Comparison of ENCODE assay signal across 8 cellular contexts in genomic region chr22:21629262-21630149, GRCh38. TPM values are rescaled to one million over a fixed set of nuclear protein-coding genes. Genes with fewer than 3 reads are reported as not detected.
DNase-seq lines count a peak whose midpoint lies in the region; ATAC-seq and TF ChIP-seq lines count a peak whose summit lies in the region.

YDJC (minus strand) TSS chr22:21630022; CDS start chr22:21630014, 8 bp downstream.

- no peaks in the 10 kb centered on the region for H3K9me3 ChIP-seq in colonic mucosa

- peak; percentile 24 for TF ChIP-seq CTCF in colonic mucosa (IDR thresholded peaks at IDR 0.05)

- H3K27me3 ChIP-seq in colonic mucosa: no peaks in the 10 kb centered on the region

- intact Hi-C loops in colonic mucosa (cut with DNase I): no loop called here

- peak within 1 kb of the TSS; percentile 92 for H3K4me3 ChIP-seq in colonic mucosa

- peaks cover 3% of the 10 kb centered on the region for H3K4me1 ChIP-seq in colonic mucosa

- DNase-seq in C1 segment of cervical spinal cord (lab: John Stamatoyannopoulos, UW) (peak in 13 of 14 donors; percentile 32 to 92 (median 73)), NCI-H526 (lab: John Stamatoyannopoulos, UW) (peak; percentile 86 to 93), colonic mucosa (peak; percentile 89), left lobe of liver (ENCODE audit: low spot score) (peak; percentile 95)
- peak; percentile 98 for DNase-seq in activated CD4-positive, alpha-beta T cell treated with anti-CD3 and anti-CD28 coated beads for 48 hours
- DNase-seq in stimulated activated CD4-positive, alpha-beta T cell treated with anti-CD3 and anti-CD28 coated beads, Interleukin-2, amount 100 ng/mL, for 24 hours: peak; percentile 97 to 98

- H3K9ac ChIP-seq in colonic mucosa (ENCODE audit: low read depth in 2 of 2, low read length in 2 of 2): peak within 1 kb of the TSS; percentile 85 to 92

- peak within 1 kb of the TSS; percentile 70 for H3K27ac ChIP-seq in colonic mucosa

- peak; percentile 74 for ATAC-seq in GM19328 (IDR thresholded peaks at IDR 0.05; ENCODE audit: unreplicated experiment)
- peak; percentile 65 for ATAC-seq in HG03469 (IDR thresholded peaks at IDR 0.05; ENCODE audit: unreplicated experiment)
- peak; percentile 96 for ATAC-seq in left lobe of liver

- no peaks in the 10 kb centered on the region for H3K36me3 ChIP-seq in colonic mucosa

RNA-seq across cellular contexts. Expression of gene YDJC, which starts in this region (rescaled TPM):
- total RNA-seq in colonic mucosa (10 to 100 TPM; 21.1 to 35.4 TPM), left lobe of liver (10.0 TPM)

Comparison
In these comparisons a context has a peak if more than half of its experiments do, and no peak if none do; other contexts are left out.
1. Peak in every context shown above with its lines: DNase-seq, ATAC-seq, H3K4me3 ChIP-seq and H3K27ac ChIP-seq.